In the genomic region with DNA sequence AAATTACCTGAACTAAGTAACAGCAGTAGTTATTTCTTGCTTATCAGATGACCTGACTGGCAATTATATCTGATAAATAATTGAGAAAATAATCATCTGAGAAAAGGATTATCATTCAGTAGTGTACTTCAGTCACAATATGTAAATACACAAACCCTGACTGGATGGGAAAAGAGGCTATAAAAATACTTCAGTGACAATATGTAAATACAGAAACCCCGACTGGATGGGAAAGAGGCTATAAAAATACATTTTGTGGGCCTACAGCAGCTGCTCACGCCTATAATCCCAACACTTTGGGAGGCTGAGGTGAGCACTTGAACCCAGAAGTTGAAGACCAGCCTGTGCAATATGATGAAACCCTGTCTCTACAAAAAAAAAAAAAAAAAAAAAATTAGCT, we compare ENCODE assay signal across 20 cellular contexts.
"Had no signal": no experiment of that assay in that cellular context is flagged by ENCODE, and none has a peak within 500 bp of the region (broad histone marks: within the 10 kb centered on the region; RNA-seq: fewer than 3 reads in every experiment).

No MANE protein-coding gene starts in this region.

- H3K27me3 ChIP-seq: body of pancreas, colonic mucosa, transverse colon had no signal

- H3K27me3 Mint-ChIP-seq: activated B cell treated with CpG ODN at 0.5 μM for 24 hours; activated naive CD8-positive, alpha-beta T cell had no signal

- DNase-seq: activated B cell treated with CpG ODN at 0.5 μM for 24 hours; activated CD4-positive, alpha-beta T cell treated with anti-CD3 and anti-CD28 coated beads for 48 hours; activated CD8-positive, alpha-beta memory T cell treated with anti-CD3 and anti-CD28 coated beads, Interleukin-2, amount 50 U/mL, for 4 hours; activated CD8-positive, alpha-beta T cell treated with anti-CD3 and anti-CD28 coated beads, Interleukin-2, amount 10 ng/mL, durations not matched to agents 7 days and 5 days; activated T-cell treated with anti-CD3 and anti-CD28 coated beads, Interleukin-2, amount 50 U/mL, for 48 hours; amygdala; body of pancreas; caudate nucleus; colonic mucosa; effector CD4-positive, alpha-beta T cell; head of caudate nucleus; kidney glomerular epithelial cell; right cardiac atrium; small intestine; stimulated activated CD4-positive, alpha-beta T cell treated with anti-CD3 and anti-CD28 coated beads, Interleukin-4, amount 100 ng/mL, for 24 hours; stimulated activated naive CD4-positive, alpha-beta T cell treated with Interleukin-2 at 50 U/mL for 16 hours; substantia nigra; transverse colon had no signal

- H3K4me1 ChIP-seq: body of pancreas, colonic mucosa, prostate gland, transverse colon had no signal

- H3K27ac ChIP-seq: body of pancreas, colonic mucosa, prostate gland, transverse colon had no signal

- H3K27ac Mint-ChIP-seq: activated B cell treated with CpG ODN at 0.5 μM for 24 hours; activated CD8-positive, alpha-beta T cell treated with anti-CD3 and anti-CD28 coated beads, Interleukin-2, amount 10 ng/mL, durations not matched to agents 7 days and 5 days; activated naive CD8-positive, alpha-beta T cell had no signal

- H3K9me3 ChIP-seq: body of pancreas, colonic mucosa, prostate gland, transverse colon had no signal

- H3K36me3 ChIP-seq: colonic mucosa, prostate gland had no signal

- H3K4me3 ChIP-seq: body of pancreas, colonic mucosa, prostate gland, transverse colon had no signal

- H3K4me3 Mint-ChIP-seq: activated B cell treated with CpG ODN at 0.5 μM for 24 hours; activated CD8-positive, alpha-beta T cell treated with anti-CD3 and anti-CD28 coated beads, Interleukin-2, amount 10 ng/mL, durations not matched to agents 7 days and 5 days; activated naive CD8-positive, alpha-beta T cell had no signal

- H3K4me1 Mint-ChIP-seq: activated B cell treated with CpG ODN at 0.5 μM for 24 hours had no signal

- ATAC-seq: activated CD8-positive, alpha-beta T cell treated with anti-CD3 and anti-CD28 coated beads, Interleukin-2, amount 10 ng/mL, durations not matched to agents 7 days and 5 days; body of pancreas; right cardiac atrium had no signal

- H3K9me3 Mint-ChIP-seq: activated B cell treated with CpG ODN at 0.5 μM for 24 hours had no signal

- H3K36me3 Mint-ChIP-seq: activated naive CD8-positive, alpha-beta T cell had no signal
